ENCODE assay signal across 31 cellular contexts in the genomic region with DNA sequence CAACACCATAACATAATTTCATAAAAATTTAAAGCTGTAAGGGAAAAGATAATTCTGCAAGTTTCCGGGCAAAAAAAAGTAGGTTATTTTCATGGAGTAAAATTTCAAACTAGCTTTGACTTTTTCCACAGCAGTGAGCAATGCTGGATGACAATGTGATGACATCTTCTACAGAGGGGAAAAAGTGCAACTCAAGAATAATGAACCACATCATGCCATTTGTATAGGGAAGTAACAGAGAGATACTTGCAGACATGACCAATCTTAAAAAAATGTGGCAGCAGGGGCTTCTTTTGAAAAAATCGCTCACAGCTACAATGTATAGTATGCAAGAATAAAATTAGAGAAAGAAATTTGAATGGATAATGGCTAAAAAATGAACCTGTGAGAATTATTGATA.
"Had no signal": no experiment of that assay in that cellular context is flagged by ENCODE, and none has a peak within 500 bp of the region (broad histone marks: within the 10 kb centered on the region; RNA-seq: fewer than 3 reads in every experiment).

No MANE protein-coding gene starts in this region.

- H3K27me3 ChIP-seq: ovary had no signal

- ATAC-seq: activated CD4-positive, alpha-beta T cell treated with anti-CD3 and anti-CD28 coated beads for 36 hours; activated T-cell treated with anti-CD3 and anti-CD28 coated beads, Interleukin-2, amount 50 U/mL, for 72 hours; esophagus mucosa; heart left ventricle; sciatic nerve; stimulated activated naive B cell treated with anti-CD40 and anti-IgM and Interleukin-4, amounts not matched to agents 10 μg/mL and 1 μg/mL and 100 μg/mL, for 72 hours; T-cell had no signal

- DNase-seq: activated B cell treated with CpG ODN at 0.5 μM for 24 hours; activated CD4-positive, alpha-beta T cell treated with anti-CD3 and anti-CD28 coated beads for 36 hours; activated effector memory CD4-positive, alpha-beta T cell treated with Interleukin-2 at 50 U/mL for 16 hours; activated naive CD4-positive, alpha-beta T cell treated with Interleukin-2 at 50 U/mL for 16 hours; activated naive CD8-positive, alpha-beta T cell treated with anti-CD3 and anti-CD28 coated beads for 36 hours; activated T-cell treated with anti-CD3 and anti-CD28 coated beads for 4 hours; activated T-cell treated with anti-CD3 and anti-CD28 coated beads, Interleukin-2, amount 50 U/mL, for 72 hours; adrenal gland; aorta; central memory CD4-positive, alpha-beta T cell; endodermal cell; foreskin fibroblast; heart left ventricle; hypothalamus; left ventricle myocardium inferior; mesendoderm; naive B cell; nephron progenitor cell; ovary; retina; stimulated activated CD4-positive, alpha-beta T cell treated with anti-CD3 and anti-CD28 coated beads, Interleukin-2, amount 100 ng/mL, for 24 hours; stimulated activated naive B cell treated with anti-CD40 and anti-IgM and Interleukin-4, amounts not matched to agents 10 μg/mL and 1 μg/mL and 100 μg/mL, for 72 hours; T-cell; trophoblast cell had no signal

- H3K27ac ChIP-seq: adrenal gland, heart left ventricle, left ventricle myocardium inferior, neutrophil, ovary, prostate gland, thoracic aorta had no signal

- H3K4me3 ChIP-seq: adrenal gland, heart left ventricle, left ventricle myocardium inferior, lung, ovary, prostate gland, smooth muscle cell, thoracic aorta had no signal

- H3K9me3 ChIP-seq: adrenal gland, heart left ventricle, left ventricle myocardium inferior, neutrophil, ovary, prostate gland, thoracic aorta had no signal

- H3K4me2 ChIP-seq: smooth muscle cell had no signal

- H3K4me1 ChIP-seq: adrenal gland, heart left ventricle, left ventricle myocardium inferior, prostate gland had no signal

- H3K36me3 ChIP-seq: adrenal gland, heart left ventricle, left ventricle myocardium inferior, neutrophil, ovary, prostate gland, thoracic aorta had no signal
